Comparison of ENCODE assay signal across 1 cellular context in the genomic region with DNA sequence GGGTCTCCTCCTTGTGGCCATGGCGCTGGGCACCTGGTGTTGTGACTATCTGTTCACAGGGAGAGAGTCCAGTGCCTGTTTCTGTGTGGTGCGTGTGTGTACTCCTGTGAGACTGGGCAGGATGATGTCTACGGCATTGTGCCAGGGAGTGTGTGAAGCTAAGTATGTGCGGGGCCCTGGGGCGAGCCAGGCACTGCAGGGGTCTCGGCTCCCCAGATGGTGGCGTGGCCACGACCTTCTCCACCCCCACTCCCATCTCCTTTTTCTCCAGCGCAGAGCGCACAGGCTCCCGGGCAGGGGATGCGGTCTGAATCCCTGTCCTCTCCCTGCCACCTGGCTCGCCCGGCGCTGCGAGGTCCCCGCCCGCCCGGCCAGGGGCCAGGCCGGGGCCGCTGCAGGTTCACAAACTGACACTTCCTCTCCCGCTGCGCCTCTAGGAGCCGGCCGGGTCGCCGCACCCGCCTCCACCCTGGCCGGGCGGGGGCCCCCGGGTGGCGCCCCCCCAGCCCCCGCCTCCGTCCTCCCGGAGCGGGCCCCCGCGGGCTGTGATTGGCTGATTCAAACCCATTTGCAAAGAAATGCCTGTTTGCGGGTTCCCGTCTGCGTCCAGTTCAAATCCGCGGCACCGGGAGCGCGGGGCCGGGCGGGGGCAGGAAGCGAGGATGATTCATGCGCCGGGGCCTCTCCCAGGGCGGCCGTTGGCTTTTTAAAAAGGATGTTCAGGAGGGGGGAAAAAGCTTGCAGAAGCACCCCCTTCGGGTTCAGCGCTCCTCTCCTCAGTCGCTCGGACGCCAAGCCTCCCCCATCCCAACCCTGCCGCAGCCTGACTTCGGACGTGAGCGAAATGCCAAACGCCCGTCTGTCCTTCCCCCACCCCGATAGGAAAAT.
TF ChIP-seq lines count a peak whose summit lies in the region.

No MANE protein-coding gene starts in this region.

TF ChIP-seq in HEK293, 187 proteins besides CTCF, POLR2A, EP300 and RAD21 (continued from another document and continues in another):
- TF ChIP-seq, protein P1, sequence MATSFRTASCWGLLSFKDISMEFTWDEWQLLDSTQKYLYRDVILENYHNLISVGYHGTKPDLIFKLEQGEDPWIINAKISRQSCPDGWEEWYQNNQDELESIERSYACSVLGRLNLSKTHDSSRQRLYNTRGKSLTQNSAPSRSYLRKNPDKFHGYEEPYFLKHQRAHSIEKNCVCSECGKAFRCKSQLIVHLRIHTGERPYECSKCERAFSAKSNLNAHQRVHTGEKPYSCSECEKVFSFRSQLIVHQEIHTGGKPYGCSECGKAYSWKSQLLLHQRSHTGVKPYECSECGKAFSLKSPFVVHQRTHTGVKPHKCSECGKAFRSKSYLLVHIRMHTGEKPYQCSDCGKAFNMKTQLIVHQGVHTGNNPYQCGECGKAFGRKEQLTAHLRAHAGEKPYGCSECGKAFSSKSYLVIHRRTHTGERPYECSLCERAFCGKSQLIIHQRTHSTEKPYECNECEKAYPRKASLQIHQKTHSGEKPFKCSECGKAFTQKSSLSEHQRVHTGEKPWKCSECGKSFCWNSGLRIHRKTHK (tag by site-specific recombination; IDR thresholded peaks at IDR 0.05), result no peak
- TF ChIP-seq ZBTB17 (tag by site-specific recombination; IDR thresholded peaks at IDR 0.05) (no peak), ZNF221 (tag by site-specific recombination; IDR thresholded peaks at IDR 0.05; ENCODE audit: borderline replicate concordance) (no peak), ZNF16 (tag by site-specific recombination; IDR thresholded peaks at IDR 0.05; ENCODE audit: low read depth) (no peak), ZNF530 (tag by site-specific recombination; IDR thresholded peaks at IDR 0.05; ENCODE audit: low read depth) (no peak), ZNF555 (tag by site-specific recombination; conservative IDR thresholded peaks at IDR 0.05) (no peak), RBAK (tag by site-specific recombination; IDR thresholded peaks at IDR 0.05) (no peak), ZNF747 (tag by site-specific recombination; IDR thresholded peaks at IDR 0.05) (no peak), ZNF10 (tag by site-specific recombination; IDR thresholded peaks at IDR 0.05) (no peak), ZNF324 (tag by site-specific recombination; IDR thresholded peaks at IDR 0.05) (no peak), ZNF510 (tag by site-specific recombination; IDR thresholded peaks at IDR 0.05; ENCODE audit: insufficient replicate concordance) (no peak), ZNF394 (tag by site-specific recombination; IDR thresholded peaks at IDR 0.05; ENCODE audit: borderline replicate concordance) (no peak), ZNF335 (tag by site-specific recombination; conservative IDR thresholded peaks at IDR 0.05) (peak; percentile 52; the same call in 1 of the 2 replicates), ZNF37A (tag by site-specific recombination; IDR thresholded peaks at IDR 0.05) (no peak), ZNF76 (tag by site-specific recombination; IDR thresholded peaks at IDR 0.05; ENCODE audit: borderline replicate concordance, low read depth) (peak; percentile 31; the same call in 1 of the 2 replicates), ZNF629 (tag by site-specific recombination; IDR thresholded peaks at IDR 0.05) (no peak), REPIN1 (tag by site-specific recombination; IDR thresholded peaks at IDR 0.05; ENCODE audit: low read depth) (no peak), ZNF571 (tag by site-specific recombination; IDR thresholded peaks at IDR 0.05) (no peak), ZNF133 (tag by site-specific recombination; IDR thresholded peaks at IDR 0.05) (no peak), ZBTB8A (tag by site-specific recombination; IDR thresholded peaks at IDR 0.05) (peak; percentile 66), ZNF202 (tag by site-specific recombination; IDR thresholded peaks at IDR 0.05; ENCODE audit: borderline replicate concordance) (no peak), ZNF112 (tag by site-specific recombination; IDR thresholded peaks at IDR 0.05) (no peak), ZBTB7A (tag by site-specific recombination; IDR thresholded peaks at IDR 0.05; ENCODE audit: low read depth) (no peak), ZSCAN23 (tag by site-specific recombination; IDR thresholded peaks at IDR 0.05) (no peak), ZSCAN16 (tag by site-specific recombination; IDR thresholded peaks at IDR 0.05) (no peak), ZNF623 (tag by site-specific recombination; IDR thresholded peaks at IDR 0.05) (no peak; the same call in 1 of the 2 replicates), ZNF174 (tag by site-specific recombination; IDR thresholded peaks at IDR 0.05) (no peak), ZNF214 (tag by site-specific recombination; IDR thresholded peaks at IDR 0.05; ENCODE audit: borderline replicate concordance) (no peak), ZNF777 (tag by site-specific recombination; IDR thresholded peaks at IDR 0.05; ENCODE audit: borderline replicate concordance) (no peak), ZNF155 (tag by site-specific recombination; IDR thresholded peaks at IDR 0.05) (no peak), ZNF544 (tag by site-specific recombination; IDR thresholded peaks at IDR 0.05) (no peak), ZNF501 (tag by site-specific recombination; IDR thresholded peaks at IDR 0.05) (no peak), ZNF24 (tag by site-specific recombination; IDR thresholded peaks at IDR 0.05) (0 out of 2 replicates have a peak, but pooled peaks have one; percentile 24), ZBTB20 (tag by site-specific recombination; IDR thresholded peaks at IDR 0.05) (peak; percentile 96), YY1 (tag by site-specific recombination; IDR thresholded peaks at IDR 0.05) (no peak)
- TF ChIP-seq, protein P2, sequence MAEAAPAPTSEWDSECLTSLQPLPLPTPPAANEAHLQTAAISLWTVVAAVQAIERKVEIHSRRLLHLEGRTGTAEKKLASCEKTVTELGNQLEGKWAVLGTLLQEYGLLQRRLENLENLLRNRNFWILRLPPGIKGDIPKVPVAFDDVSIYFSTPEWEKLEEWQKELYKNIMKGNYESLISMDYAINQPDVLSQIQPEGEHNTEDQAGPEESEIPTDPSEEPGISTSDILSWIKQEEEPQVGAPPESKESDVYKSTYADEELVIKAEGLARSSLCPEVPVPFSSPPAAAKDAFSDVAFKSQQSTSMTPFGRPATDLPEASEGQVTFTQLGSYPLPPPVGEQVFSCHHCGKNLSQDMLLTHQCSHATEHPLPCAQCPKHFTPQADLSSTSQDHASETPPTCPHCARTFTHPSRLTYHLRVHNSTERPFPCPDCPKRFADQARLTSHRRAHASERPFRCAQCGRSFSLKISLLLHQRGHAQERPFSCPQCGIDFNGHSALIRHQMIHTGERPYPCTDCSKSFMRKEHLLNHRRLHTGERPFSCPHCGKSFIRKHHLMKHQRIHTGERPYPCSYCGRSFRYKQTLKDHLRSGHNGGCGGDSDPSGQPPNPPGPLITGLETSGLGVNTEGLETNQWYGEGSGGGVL (tag by site-specific recombination; IDR thresholded peaks at IDR 0.05), result peak; percentile 88
- TF ChIP-seq, protein P3, sequence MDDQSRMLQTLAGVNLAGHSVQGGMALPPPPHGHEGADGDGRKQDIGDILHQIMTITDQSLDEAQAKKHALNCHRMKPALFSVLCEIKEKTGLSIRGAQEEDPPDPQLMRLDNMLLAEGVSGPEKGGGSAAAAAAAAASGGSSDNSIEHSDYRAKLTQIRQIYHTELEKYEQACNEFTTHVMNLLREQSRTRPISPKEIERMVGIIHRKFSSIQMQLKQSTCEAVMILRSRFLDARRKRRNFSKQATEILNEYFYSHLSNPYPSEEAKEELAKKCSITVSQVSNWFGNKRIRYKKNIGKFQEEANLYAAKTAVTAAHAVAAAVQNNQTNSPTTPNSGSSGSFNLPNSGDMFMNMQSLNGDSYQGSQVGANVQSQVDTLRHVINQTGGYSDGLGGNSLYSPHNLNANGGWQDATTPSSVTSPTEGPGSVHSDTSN (CRISPR knock-in tag; IDR thresholded peaks at IDR 0.05), result no peak
- TF ChIP-seq, protein P4, sequence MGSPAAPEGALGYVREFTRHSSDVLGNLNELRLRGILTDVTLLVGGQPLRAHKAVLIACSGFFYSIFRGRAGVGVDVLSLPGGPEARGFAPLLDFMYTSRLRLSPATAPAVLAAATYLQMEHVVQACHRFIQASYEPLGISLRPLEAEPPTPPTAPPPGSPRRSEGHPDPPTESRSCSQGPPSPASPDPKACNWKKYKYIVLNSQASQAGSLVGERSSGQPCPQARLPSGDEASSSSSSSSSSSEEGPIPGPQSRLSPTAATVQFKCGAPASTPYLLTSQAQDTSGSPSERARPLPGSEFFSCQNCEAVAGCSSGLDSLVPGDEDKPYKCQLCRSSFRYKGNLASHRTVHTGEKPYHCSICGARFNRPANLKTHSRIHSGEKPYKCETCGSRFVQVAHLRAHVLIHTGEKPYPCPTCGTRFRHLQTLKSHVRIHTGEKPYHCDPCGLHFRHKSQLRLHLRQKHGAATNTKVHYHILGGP (tag by site-specific recombination; IDR thresholded peaks at IDR 0.05), result no peak
- TF ChIP-seq, protein P5, sequence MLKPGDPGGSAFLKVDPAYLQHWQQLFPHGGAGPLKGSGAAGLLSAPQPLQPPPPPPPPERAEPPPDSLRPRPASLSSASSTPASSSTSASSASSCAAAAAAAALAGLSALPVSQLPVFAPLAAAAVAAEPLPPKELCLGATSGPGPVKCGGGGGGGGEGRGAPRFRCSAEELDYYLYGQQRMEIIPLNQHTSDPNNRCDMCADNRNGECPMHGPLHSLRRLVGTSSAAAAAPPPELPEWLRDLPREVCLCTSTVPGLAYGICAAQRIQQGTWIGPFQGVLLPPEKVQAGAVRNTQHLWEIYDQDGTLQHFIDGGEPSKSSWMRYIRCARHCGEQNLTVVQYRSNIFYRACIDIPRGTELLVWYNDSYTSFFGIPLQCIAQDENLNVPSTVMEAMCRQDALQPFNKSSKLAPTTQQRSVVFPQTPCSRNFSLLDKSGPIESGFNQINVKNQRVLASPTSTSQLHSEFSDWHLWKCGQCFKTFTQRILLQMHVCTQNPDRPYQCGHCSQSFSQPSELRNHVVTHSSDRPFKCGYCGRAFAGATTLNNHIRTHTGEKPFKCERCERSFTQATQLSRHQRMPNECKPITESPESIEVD (tag by site-specific recombination; IDR thresholded peaks at IDR 0.05), result no peak
- TF ChIP-seq, protein P6, sequence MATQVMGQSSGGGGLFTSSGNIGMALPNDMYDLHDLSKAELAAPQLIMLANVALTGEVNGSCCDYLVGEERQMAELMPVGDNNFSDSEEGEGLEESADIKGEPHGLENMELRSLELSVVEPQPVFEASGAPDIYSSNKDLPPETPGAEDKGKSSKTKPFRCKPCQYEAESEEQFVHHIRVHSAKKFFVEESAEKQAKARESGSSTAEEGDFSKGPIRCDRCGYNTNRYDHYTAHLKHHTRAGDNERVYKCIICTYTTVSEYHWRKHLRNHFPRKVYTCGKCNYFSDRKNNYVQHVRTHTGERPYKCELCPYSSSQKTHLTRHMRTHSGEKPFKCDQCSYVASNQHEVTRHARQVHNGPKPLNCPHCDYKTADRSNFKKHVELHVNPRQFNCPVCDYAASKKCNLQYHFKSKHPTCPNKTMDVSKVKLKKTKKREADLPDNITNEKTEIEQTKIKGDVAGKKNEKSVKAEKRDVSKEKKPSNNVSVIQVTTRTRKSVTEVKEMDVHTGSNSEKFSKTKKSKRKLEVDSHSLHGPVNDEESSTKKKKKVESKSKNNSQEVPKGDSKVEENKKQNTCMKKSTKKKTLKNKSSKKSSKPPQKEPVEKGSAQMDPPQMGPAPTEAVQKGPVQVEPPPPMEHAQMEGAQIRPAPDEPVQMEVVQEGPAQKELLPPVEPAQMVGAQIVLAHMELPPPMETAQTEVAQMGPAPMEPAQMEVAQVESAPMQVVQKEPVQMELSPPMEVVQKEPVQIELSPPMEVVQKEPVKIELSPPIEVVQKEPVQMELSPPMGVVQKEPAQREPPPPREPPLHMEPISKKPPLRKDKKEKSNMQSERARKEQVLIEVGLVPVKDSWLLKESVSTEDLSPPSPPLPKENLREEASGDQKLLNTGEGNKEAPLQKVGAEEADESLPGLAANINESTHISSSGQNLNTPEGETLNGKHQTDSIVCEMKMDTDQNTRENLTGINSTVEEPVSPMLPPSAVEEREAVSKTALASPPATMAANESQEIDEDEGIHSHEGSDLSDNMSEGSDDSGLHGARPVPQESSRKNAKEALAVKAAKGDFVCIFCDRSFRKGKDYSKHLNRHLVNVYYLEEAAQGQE (tag by site-specific recombination; IDR thresholded peaks at IDR 0.05), result no peak
- TF ChIP-seq, protein P7, sequence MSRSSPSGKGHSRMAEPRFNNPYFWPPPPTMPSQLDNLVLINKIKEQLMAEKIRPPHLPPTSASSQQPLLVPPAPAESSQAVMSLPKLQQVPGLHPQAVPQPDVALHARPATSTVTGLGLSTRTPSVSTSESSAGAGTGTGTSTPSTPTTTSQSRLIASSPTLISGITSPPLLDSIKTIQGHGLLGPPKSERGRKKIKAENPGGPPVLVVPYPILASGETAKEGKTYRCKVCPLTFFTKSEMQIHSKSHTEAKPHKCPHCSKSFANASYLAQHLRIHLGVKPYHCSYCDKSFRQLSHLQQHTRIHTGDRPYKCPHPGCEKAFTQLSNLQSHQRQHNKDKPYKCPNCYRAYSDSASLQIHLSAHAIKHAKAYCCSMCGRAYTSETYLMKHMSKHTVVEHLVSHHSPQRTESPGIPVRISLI (tag by site-specific recombination; IDR thresholded peaks at IDR 0.05), result no peak
- TF ChIP-seq, protein P8, sequence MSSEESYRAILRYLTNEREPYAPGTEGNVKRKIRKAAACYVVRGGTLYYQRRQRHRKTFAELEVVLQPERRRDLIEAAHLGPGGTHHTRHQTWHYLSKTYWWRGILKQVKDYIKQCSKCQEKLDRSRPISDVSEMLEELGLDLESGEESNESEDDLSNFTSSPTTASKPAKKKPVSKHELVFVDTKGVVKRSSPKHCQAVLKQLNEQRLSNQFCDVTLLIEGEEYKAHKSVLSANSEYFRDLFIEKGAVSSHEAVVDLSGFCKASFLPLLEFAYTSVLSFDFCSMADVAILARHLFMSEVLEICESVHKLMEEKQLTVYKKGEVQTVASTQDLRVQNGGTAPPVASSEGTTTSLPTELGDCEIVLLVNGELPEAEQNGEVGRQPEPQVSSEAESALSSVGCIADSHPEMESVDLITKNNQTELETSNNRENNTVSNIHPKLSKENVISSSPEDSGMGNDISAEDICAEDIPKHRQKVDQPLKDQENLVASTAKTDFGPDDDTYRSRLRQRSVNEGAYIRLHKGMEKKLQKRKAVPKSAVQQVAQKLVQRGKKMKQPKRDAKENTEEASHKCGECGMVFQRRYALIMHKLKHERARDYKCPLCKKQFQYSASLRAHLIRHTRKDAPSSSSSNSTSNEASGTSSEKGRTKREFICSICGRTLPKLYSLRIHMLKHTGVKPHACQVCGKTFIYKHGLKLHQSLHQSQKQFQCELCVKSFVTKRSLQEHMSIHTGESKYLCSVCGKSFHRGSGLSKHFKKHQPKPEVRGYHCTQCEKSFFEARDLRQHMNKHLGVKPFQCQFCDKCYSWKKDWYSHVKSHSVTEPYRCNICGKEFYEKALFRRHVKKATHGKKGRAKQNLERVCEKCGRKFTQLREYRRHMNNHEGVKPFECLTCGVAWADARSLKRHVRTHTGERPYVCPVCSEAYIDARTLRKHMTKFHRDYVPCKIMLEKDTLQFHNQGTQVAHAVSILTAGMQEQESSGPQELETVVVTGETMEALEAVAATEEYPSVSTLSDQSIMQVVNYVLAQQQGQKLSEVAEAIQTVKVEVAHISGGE (tag by site-specific recombination; conservative IDR thresholded peaks at IDR 0.05; ENCODE audit: low read depth), result 0 out of 2 replicates have a peak, but pooled peaks have one; percentile 35
- TF ChIP-seq, protein P9, sequence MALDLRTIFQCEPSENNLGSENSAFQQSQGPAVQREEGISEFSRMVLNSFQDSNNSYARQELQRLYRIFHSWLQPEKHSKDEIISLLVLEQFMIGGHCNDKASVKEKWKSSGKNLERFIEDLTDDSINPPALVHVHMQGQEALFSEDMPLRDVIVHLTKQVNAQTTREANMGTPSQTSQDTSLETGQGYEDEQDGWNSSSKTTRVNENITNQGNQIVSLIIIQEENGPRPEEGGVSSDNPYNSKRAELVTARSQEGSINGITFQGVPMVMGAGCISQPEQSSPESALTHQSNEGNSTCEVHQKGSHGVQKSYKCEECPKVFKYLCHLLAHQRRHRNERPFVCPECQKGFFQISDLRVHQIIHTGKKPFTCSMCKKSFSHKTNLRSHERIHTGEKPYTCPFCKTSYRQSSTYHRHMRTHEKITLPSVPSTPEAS (tag by site-specific recombination; IDR thresholded peaks at IDR 0.05), result no peak
